9 cellular contexts compared by ENCODE assay signal in genomic region chr10:114045738-114046458, GRCh38. TPM values are rescaled to one million over a fixed set of nuclear protein-coding genes. Genes with fewer than 3 reads are reported as not detected.
DNase-seq lines count a peak whose midpoint lies in the region; ATAC-seq, FAIRE-seq and TF ChIP-seq lines count a peak whose summit lies in the region.
"Had no signal": no experiment of that assay in that cellular context is flagged by ENCODE, and none has a peak within 500 bp of the region (broad histone marks: within the 10 kb centered on the region; RNA-seq: fewer than 3 reads in every experiment).

No MANE protein-coding gene starts in this region.

- 0 out of 2 replicates have a peak overlapping the region, but pooled peaks have one; percentile 31 for H3K4me2 ChIP-seq in DND-41 (ENCODE audit: insufficient read depth, low read length)

- H3K4me1 ChIP-seq in DND-41 (ENCODE audit: insufficient read depth, low read length) (peaks cover 39% of the 10 kb centered on the region), rectal smooth muscle tissue (ENCODE audit: control insufficient read depth, insufficient read depth, low read length) (peaks cover 4% of the 10 kb centered on the region)

- no peak for TF ChIP-seq POLR2A in GM12892 (IDR thresholded peaks at IDR 0.05; ENCODE audit: low read depth, low read length)

- H2AFZ ChIP-seq in DND-41 (ENCODE audit: low read depth, low read length): no peak overlapping the region

- no peak for FAIRE-seq in GM12892 (lab: Jason Lieb, UNC)

- H3K36me3 Mint-ChIP-seq in effector memory CD8-positive, alpha-beta T cell (ENCODE audit: insufficient read depth): peaks cover 11% of the 10 kb centered on the region

- no peak for TF ChIP-seq CTCF in DND-41 (IDR thresholded peaks at IDR 0.05; ENCODE audit: borderline replicate concordance, extremely low read depth, low read length, poor library complexity, severe bottlenecking)

- H3K9ac ChIP-seq in DND-41 (ENCODE audit: low read depth, low read length) (no peak overlapping the region), rectal smooth muscle tissue (ENCODE audit: low read length) (no peak overlapping the region)

- H3K9me3 ChIP-seq in DND-41 (ENCODE audit: insufficient read depth, low read length, severe bottlenecking): no peaks in the 10 kb centered on the region

- H3K9me3 Mint-ChIP-seq in effector memory CD8-positive, alpha-beta T cell: no peaks in the 10 kb centered on the region

- H3K4me3 Mint-ChIP-seq in effector memory CD8-positive, alpha-beta T cell: peak overlapping the region; percentile 76 to 86

- H3K4me3 ChIP-seq in DND-41 (ENCODE audit: low read depth in 1 of 2, low read length in 2 of 2): no peak overlapping the region
- peak overlapping the region; percentile 60 for H3K4me3 ChIP-seq in rectal smooth muscle tissue (ENCODE audit: low read length)

- H3K36me3 ChIP-seq in DND-41 (ENCODE audit: insufficient read depth, low read length) (no peaks in the 10 kb centered on the region), rectal smooth muscle tissue (ENCODE audit: control insufficient read depth, insufficient read depth, low read length) (no peaks in the 10 kb centered on the region)

- H3K27ac ChIP-seq in DND-41 (ENCODE audit: low read length) (no peak overlapping the region), rectal smooth muscle tissue (ENCODE audit: low read depth, low read length) (peak overlapping the region; percentile 64)

- peaks cover 58 to 80% of the 10 kb centered on the region in 2 donors for H3K27me3 Mint-ChIP-seq in effector memory CD8-positive, alpha-beta T cell

- H3K4me1 Mint-ChIP-seq in effector memory CD8-positive, alpha-beta T cell (ENCODE audit: low read depth in 2 of 2): peaks cover 8 to 9% of the 10 kb centered on the region in 2 donors

- H3K27ac Mint-ChIP-seq in effector memory CD8-positive, alpha-beta T cell: peak overlapping the region; percentile 64 to 83

- DNase-seq in DND-41 (no peak), NCI-H69 (lab: John Stamatoyannopoulos, UW) (peak; percentile 24), HUDEP-2 (lab: John Stamatoyannopoulos, UW; ENCODE audit: unreplicated experiment in 76 of 76) (no peak), NK-92 (lab: John Stamatoyannopoulos, UW; ENCODE audit: unreplicated experiment) (no peak), GM12892 (ENCODE audit: insufficient read length) (no peak), cerebellum (ENCODE audit: low spot score) (no peak)
- DNase-seq in effector memory CD8-positive, alpha-beta T cell: no peak
- DNase-seq: NCI-H187 had no signal

- H4K20me1 ChIP-seq in DND-41 (ENCODE audit: insufficient read depth, low read length): no peaks in the 10 kb centered on the region

- H3K27me3 ChIP-seq in DND-41 (ENCODE audit: insufficient read depth, low read length, poor library complexity) (no peaks in the 10 kb centered on the region), rectal smooth muscle tissue (ENCODE audit: control insufficient read depth, insufficient read depth, low read length) (peaks cover 9% of the 10 kb centered on the region)

- no peaks in the 10 kb centered on the region for H3K79me2 ChIP-seq in DND-41 (ENCODE audit: insufficient read depth, low read length)

- ATAC-seq in DND-41 (ENCODE audit: insufficient read depth, low read depth): no peak
- no peak for ATAC-seq in effector memory CD8-positive, alpha-beta T cell (replicated peaks)

RNA-seq across cellular contexts. Expression of gene ADRB1, which starts 2.2 kb away (rescaled TPM):
- 0.49 TPM for polyA plus RNA-seq in GM12892 (2012; ENCODE audit: missing spikeins)
- total RNA-seq in cerebellum: 1.6 TPM
